1 cellular context compared by ENCODE assay signal in the genomic region with DNA sequence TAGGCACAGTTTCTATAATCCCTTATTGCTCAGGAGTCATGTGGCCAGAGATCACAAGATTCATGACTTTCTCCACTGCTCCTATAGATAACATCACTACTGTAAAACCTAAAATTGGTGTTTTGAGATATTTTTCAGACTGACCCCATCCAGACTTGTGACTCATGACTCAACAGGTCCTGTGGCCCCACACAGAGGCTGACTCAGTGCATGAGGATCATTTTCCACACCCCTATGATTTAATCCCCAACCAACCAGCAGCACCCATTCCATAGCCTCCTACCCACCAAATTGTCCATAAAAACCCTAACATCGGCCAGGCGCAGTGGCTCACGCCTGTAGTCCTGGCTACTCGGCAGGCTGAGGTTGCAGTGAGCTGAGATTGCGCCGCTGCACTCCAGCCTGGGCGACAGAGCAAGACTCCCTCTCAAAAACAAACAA.
TF ChIP-seq lines count a peak whose summit lies in the region.

No MANE protein-coding gene starts in this region.

TF ChIP-seq in endothelial cell of umbilical vein, 7 proteins besides CTCF, POLR2A, EP300 and RAD21 (continued from another document):
- TF ChIP-seq, protein P1, sequence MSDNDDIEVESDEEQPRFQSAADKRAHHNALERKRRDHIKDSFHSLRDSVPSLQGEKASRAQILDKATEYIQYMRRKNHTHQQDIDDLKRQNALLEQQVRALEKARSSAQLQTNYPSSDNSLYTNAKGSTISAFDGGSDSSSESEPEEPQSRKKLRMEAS (IDR thresholded peaks at IDR 0.05; ENCODE audit: insufficient read depth, insufficient read length) = no peak
- TF ChIP-seq JUN (IDR thresholded peaks at IDR 0.05; ENCODE audit: borderline replicate concordance, insufficient read depth, insufficient read length, low read depth) = no peak
- TF ChIP-seq MYC (IDR thresholded peaks at IDR 0.05; ENCODE audit: low read depth, low read length) = no peak
- TF ChIP-seq EZH2 (IDR thresholded peaks at IDR 0.05; ENCODE audit: borderline replicate concordance, low read depth, low read length, severe bottlenecking) = no peak
